In genomic region chr10:4775808-4776207, GRCh38 we compare ENCODE assay signal across 1 cellular context.
TF ChIP-seq lines count a peak whose summit lies in the region.

No MANE protein-coding gene starts in this region.

TF ChIP-seq in WTC11, 78 proteins besides CTCF, POLR2A, EP300 and RAD21 (continued from another document):
- TF ChIP-seq, protein P1, sequence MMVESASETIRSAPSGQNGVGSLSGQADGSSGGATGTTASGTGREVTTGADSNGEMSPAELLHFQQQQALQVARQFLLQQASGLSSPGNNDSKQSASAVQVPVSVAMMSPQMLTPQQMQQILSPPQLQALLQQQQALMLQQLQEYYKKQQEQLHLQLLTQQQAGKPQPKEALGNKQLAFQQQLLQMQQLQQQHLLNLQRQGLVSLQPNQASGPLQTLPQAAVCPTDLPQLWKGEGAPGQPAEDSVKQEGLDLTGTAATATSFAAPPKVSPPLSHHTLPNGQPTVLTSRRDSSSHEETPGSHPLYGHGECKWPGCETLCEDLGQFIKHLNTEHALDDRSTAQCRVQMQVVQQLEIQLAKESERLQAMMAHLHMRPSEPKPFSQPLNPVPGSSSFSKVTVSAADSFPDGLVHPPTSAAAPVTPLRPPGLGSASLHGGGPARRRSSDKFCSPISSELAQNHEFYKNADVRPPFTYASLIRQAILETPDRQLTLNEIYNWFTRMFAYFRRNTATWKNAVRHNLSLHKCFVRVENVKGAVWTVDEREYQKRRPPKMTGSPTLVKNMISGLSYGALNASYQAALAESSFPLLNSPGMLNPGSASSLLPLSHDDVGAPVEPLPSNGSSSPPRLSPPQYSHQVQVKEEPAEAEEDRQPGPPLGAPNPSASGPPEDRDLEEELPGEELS (CRISPR knock-in tag; IDR thresholded peaks at IDR 0.05), result no peak
- no peak for TF ChIP-seq JAZF1 (CRISPR knock-in tag; IDR thresholded peaks at IDR 0.05)
- no peak for TF ChIP-seq ZBTB21 (CRISPR knock-in tag; IDR thresholded peaks at IDR 0.05; ENCODE audit: borderline replicate concordance)
- TF ChIP-seq NR3C1 (CRISPR knock-in tag; conservative IDR thresholded peaks at IDR 0.05; ENCODE audit: low read depth), result no peak
